ENCODE assay signal across 12 cellular contexts in the genomic region with DNA sequence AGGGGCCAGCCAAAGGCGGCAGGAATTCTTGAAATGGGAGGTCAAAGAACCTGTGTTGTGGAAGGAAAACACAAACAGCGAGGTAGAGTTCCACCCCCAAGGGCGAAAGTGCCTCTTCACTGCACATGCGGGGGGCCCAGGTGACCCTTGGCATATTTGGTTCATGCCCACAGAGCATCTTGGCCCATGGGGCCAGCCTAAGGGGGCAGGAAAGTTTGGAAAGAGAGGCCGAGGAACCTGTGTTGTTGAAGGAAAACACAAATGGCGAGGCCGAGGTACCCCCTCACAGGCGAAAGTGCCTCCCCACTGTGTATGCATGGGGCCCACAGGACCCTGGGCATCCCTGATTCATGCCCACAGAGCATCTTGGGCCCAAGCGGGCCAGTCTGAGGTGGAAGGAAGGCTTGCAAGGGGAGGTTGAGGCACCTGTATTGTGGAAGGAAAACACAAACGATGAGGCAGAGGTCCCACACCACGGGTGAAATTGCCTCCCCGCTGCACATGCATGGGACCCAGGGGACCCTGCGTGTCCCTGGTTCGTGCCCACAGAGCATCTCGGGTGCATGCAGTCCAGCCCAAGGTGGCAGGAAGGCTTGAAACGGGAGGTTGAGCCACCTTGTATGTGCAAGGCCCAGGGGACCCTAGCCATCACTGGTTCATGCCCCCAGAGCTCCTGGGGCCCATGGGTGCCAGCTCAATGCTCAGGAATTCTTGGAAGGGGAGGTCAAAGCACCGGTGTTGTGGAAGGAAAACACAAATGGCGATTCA.
A peak's percentile ranks its signal among the peaks of the same experiment; 100 is the strongest.
DNase-seq lines count a peak whose midpoint lies in the region; ATAC-seq and TF ChIP-seq lines count a peak whose summit lies in the region.
"Had no signal": no experiment of that assay in that cellular context is flagged by ENCODE, and none has a peak within 500 bp of the region (broad histone marks: within the 10 kb centered on the region; RNA-seq: fewer than 3 reads in every experiment).

No MANE protein-coding gene starts in this region.

- no peaks in the 10 kb centered on the region for H3K36me3 ChIP-seq in esophagus muscularis mucosa

- peaks cover 6% of the 10 kb centered on the region for H3K36me3 Mint-ChIP-seq in osteocyte (ENCODE audit: unreplicated experiment)

- intact Hi-C loops in esophagus muscularis mucosa (cut with DNase I), result no loop called here

- TF ChIP-seq CTCF in esophagus muscularis mucosa (IDR thresholded peaks at IDR 0.05) (no peak), osteocyte (IDR thresholded peaks at IDR 0.05) (no peak)

- TF ChIP-seq EP300 in esophagus muscularis mucosa (IDR thresholded peaks at IDR 0.05), result no peak

- H3K4me1 Mint-ChIP-seq in osteocyte (ENCODE audit: unreplicated experiment), result no peaks in the 10 kb centered on the region

- peaks cover 42% of the 10 kb centered on the region for H3K9me3 Mint-ChIP-seq in osteocyte (ENCODE audit: unreplicated experiment)

- no peak overlapping the region for H3K4me3 ChIP-seq in esophagus muscularis mucosa

- 66% methylated on average over 18 of the region's 18 CpGs for WGBS in esophagus muscularis mucosa

- no peak overlapping the region for H3K27ac Mint-ChIP-seq in osteocyte (ENCODE audit: unreplicated experiment)
- H3K27ac Mint-ChIP-seq: HFFc6 had no signal

- DNase-seq in stimulated activated CD4-positive, alpha-beta T cell treated with anti-CD3 and anti-CD28 coated beads, Interleukin-15, amount 100 ng/mL, for 24 hours, result peak; percentile 0
- no peak for DNase-seq in stimulated activated CD4-positive, alpha-beta T cell treated with anti-CD3 and anti-CD28 coated beads, Interleukin-2, amount 100 ng/mL, for 24 hours
- DNase-seq in esophagus muscularis mucosa (ENCODE audit: extremely low spot score) (peak; percentile 90), osteocyte (ENCODE audit: extremely low spot score, unreplicated experiment) (peak; percentile 76), GM19238 (ENCODE audit: insufficient read length, low spot score) (no peak), GDM1 (lab: John Stamatoyannopoulos, UW) (no peak), NCI-H1694 (lab: John Stamatoyannopoulos, UW) (no peak)
- DNase-seq: effector memory CD4-positive, alpha-beta T cell; foreskin melanocyte; HFFc6; MM.1S had no signal

- TF ChIP-seq POLR2A in esophagus muscularis mucosa (IDR thresholded peaks at IDR 0.05; ENCODE audit: low read depth), result no peak

- no peaks in the 10 kb centered on the region for H3K4me1 ChIP-seq in esophagus muscularis mucosa

- no peak overlapping the region for H3K27ac ChIP-seq in esophagus muscularis mucosa (replicated peaks in 1 of 4)

- peaks cover 0 to 4% (median 0%) of the 10 kb centered on the region in 4 donors for H3K27me3 ChIP-seq in esophagus muscularis mucosa

- H3K9me3 ChIP-seq in esophagus muscularis mucosa, result peaks cover 0 to 97% (median 79%) of the 10 kb centered on the region in 4 donors

- no peaks in the 10 kb centered on the region for H3K27me3 Mint-ChIP-seq in osteocyte (ENCODE audit: unreplicated experiment)

- H3K4me3 Mint-ChIP-seq in osteocyte (ENCODE audit: unreplicated experiment), result no peak overlapping the region
- H3K4me3 Mint-ChIP-seq: HFFc6 had no signal

- no peak for ATAC-seq in GM21529 (IDR thresholded peaks at IDR 0.05; ENCODE audit: unreplicated experiment)

Comparison
In these comparisons a context has a peak if more than half of its experiments do, and no peak if none do; other contexts are left out.
1. DNase-seq: peak in stimulated activated CD4-positive, alpha-beta T cell treated with anti-CD3 and anti-CD28 coated beads, Interleukin-15, amount 100 ng/mL, for 24 hours (single experiment), esophagus muscularis mucosa (single experiment) and osteocyte (single experiment); none in stimulated activated CD4-positive, alpha-beta T cell treated with anti-CD3 and anti-CD28 coated beads, Interleukin-2, amount 100 ng/mL, for 24 hours (0 of 2), GM19238 (single experiment), GDM1 (single experiment) and NCI-H1694 (single experiment).